19 cellular contexts compared by ENCODE assay signal in the genomic region with DNA sequence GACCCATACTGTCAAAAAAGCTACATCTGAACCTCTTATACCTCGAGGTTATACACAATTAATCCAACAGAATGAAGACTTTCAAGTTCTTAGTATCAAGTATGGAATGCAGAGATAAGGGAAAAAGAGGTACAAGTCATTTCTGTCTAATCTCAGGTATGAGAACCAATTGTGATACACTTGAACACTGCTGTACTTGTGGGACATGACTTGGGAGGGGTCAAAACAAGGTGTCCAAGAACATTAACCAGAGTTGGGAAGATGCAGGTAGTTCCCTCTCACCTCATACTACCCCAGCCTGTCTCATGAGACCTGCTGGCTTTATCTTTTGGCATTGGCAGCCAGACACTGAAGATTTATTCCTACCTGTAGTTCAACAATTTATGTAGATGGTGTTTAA.
DNase-seq lines count a peak whose midpoint lies in the region; ATAC-seq and TF ChIP-seq lines count a peak whose summit lies in the region.
"Had no signal": no experiment of that assay in that cellular context is flagged by ENCODE, and none has a peak within 500 bp of the region (broad histone marks: within the 10 kb centered on the region; RNA-seq: fewer than 3 reads in every experiment).

No MANE protein-coding gene starts in this region.

- peak overlapping the region; percentile 17 for H3K27ac Mint-ChIP-seq in mesothelial cell of epicardium
- no peak overlapping the region for H3K27ac Mint-ChIP-seq in naive thymus-derived CD8-positive, alpha-beta T cell
- H3K27ac Mint-ChIP-seq: activated B cell treated with CpG ODN at 0.5 μM for 24 hours; activated naive CD8-positive, alpha-beta T cell treated with anti-CD3 and anti-CD28 coated beads, Interleukin-2, amount 50 U/mL, for 24 hours; activated T-helper 2 cell treated with anti-CD3 and anti-CD28 coated beads, Interferon-gamma antibody, Interleukin-2, Interleukin-4, amounts not matched to agents 10 μg/mL and 5 μg/mL and 100 μg/mL, durations not matched to agents 14 hours and 24 hours and 36 hours; CD8-positive, alpha-beta T cell; naive B cell had no signal

- ATAC-seq in GM18502 (IDR thresholded peaks at IDR 0.05; ENCODE audit: poor library complexity, unreplicated experiment) (peak; percentile 6), GM19452 (IDR thresholded peaks at IDR 0.05; ENCODE audit: unreplicated experiment) (peak; percentile 10), HG02642 (IDR thresholded peaks at IDR 0.05; ENCODE audit: poor library complexity, unreplicated experiment) (peak; percentile 4), HG03159 (IDR thresholded peaks at IDR 0.05; ENCODE audit: unreplicated experiment) (no peak)
- ATAC-seq in naive thymus-derived CD8-positive, alpha-beta T cell: no peak
- ATAC-seq: CD8-positive, alpha-beta T cell; right lobe of liver had no signal

- no peaks in the 10 kb centered on the region for H3K9me3 Mint-ChIP-seq in mesothelial cell of epicardium
- H3K9me3 Mint-ChIP-seq in naive thymus-derived CD8-positive, alpha-beta T cell: no peaks in the 10 kb centered on the region
- H3K9me3 Mint-ChIP-seq: activated B cell treated with CpG ODN at 0.5 μM for 24 hours; activated naive CD8-positive, alpha-beta T cell treated with anti-CD3 and anti-CD28 coated beads, Interleukin-2, amount 50 U/mL, for 24 hours; activated T-helper 2 cell treated with anti-CD3 and anti-CD28 coated beads, Interferon-gamma antibody, Interleukin-2, Interleukin-4, amounts not matched to agents 10 μg/mL and 5 μg/mL and 100 μg/mL, durations not matched to agents 14 hours and 24 hours and 36 hours; CD8-positive, alpha-beta T cell had no signal

- H3K36me3 Mint-ChIP-seq in mesothelial cell of epicardium: no peaks in the 10 kb centered on the region
- no peaks in the 10 kb centered on the region for H3K36me3 Mint-ChIP-seq in naive thymus-derived CD8-positive, alpha-beta T cell
- H3K36me3 Mint-ChIP-seq: CD8-positive, alpha-beta T cell; naive B cell had no signal

- DNase-seq in mesothelial cell of epicardium (ENCODE audit: low spot score in 2 of 2, unreplicated experiment in 2 of 2) (no peak), NCI-H526 treated with DMSO at 0.1 percent for 48 hours (lab: John Stamatoyannopoulos, UW) (no peak)
- DNase-seq in naive thymus-derived CD8-positive, alpha-beta T cell: no peak
- DNase-seq: activated B cell treated with CpG ODN at 0.5 μM for 24 hours; activated naive CD8-positive, alpha-beta T cell treated with anti-CD3 and anti-CD28 coated beads, Interleukin-2, amount 50 U/mL, for 24 hours; CD8-positive, alpha-beta T cell; GDM1; IMR-90; naive B cell; NCI-H1417; NCI-H524; ovary; right lobe of liver; stimulated activated CD4-positive, alpha-beta T cell treated with anti-CD3 and anti-CD28 coated beads, Interleukin-15, amount 100 ng/mL, for 24 hours had no signal

- H3K4me3 Mint-ChIP-seq in mesothelial cell of epicardium: no peak overlapping the region
- H3K4me3 Mint-ChIP-seq in naive thymus-derived CD8-positive, alpha-beta T cell: no peak overlapping the region
- H3K4me3 Mint-ChIP-seq: activated B cell treated with CpG ODN at 0.5 μM for 24 hours; activated naive CD8-positive, alpha-beta T cell treated with anti-CD3 and anti-CD28 coated beads, Interleukin-2, amount 50 U/mL, for 24 hours; CD8-positive, alpha-beta T cell had no signal

- POLR2A ChIA-PET in naive thymus-derived CD8-positive, alpha-beta T cell (lab: Charles Lee): no interaction called here

- no peak for TF ChIP-seq CTCF in mesothelial cell of epicardium (IDR thresholded peaks at IDR 0.05; ENCODE audit: unreplicated experiment)

- H3K27me3 Mint-ChIP-seq in mesothelial cell of epicardium (ENCODE audit: low read depth): peaks cover 3% of the 10 kb centered on the region
- peaks cover under 1 to 11% (median 3%) of the 10 kb centered on the region in 5 donors for H3K27me3 Mint-ChIP-seq in naive thymus-derived CD8-positive, alpha-beta T cell

- peaks cover 56% of the 10 kb centered on the region for H3K4me1 Mint-ChIP-seq in mesothelial cell of epicardium
- peaks cover 0 to 8% (median under 1%) of the 10 kb centered on the region in 4 donors for H3K4me1 Mint-ChIP-seq in naive thymus-derived CD8-positive, alpha-beta T cell

Comparison
In these comparisons a context has a peak if more than half of its experiments do, and no peak if none do; other contexts are left out.
1. ATAC-seq: peak in GM18502 (single experiment), GM19452 (single experiment) and HG02642 (single experiment); none in HG03159 (single experiment) and naive thymus-derived CD8-positive, alpha-beta T cell (0 of 2).